30 cellular contexts compared by ENCODE assay signal in the genomic region with DNA sequence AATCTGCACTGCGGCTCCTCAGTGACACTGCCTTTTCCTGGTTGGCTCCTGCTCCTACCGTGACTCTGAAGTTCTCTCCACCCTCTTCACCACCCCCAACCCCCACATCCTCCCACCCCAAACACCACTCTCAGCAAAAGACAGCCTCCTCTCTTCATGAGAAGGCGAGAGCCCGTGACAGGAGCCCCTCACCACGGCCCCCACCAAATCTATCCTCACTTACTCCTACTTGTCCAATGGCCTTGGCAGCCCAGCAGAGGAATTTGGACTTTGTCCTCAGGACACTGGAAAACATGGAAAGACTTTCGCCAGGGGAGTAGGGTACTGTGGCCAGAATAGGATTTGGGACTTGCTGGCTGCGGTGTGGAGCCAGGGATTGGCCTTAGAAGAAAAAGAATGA. TPM values are rescaled to one million over a fixed set of nuclear protein-coding genes. Genes with fewer than 3 reads are reported as not detected.
DNase-seq lines count a peak whose midpoint lies in the region; ATAC-seq, FAIRE-seq and TF ChIP-seq lines count a peak whose summit lies in the region.
"Had no signal": no experiment of that assay in that cellular context is flagged by ENCODE, and none has a peak within 500 bp of the region (broad histone marks: within the 10 kb centered on the region; RNA-seq: fewer than 3 reads in every experiment).

No MANE protein-coding gene starts in this region.

- POLR2A ChIA-PET in HepG2 (lab: Yijun Ruan, JAX) = interaction anchor here (1.2 to 2.8 kb wide), 6 partner anchors 9 to 352 kb away, joined by 3 to 35 read pairs (median 8); a partner anchor contains a TSS

- no peak overlapping the region for H2AK5ac ChIP-seq in H9 (ENCODE audit: insufficient read length, low read length)

- H3K4me2 ChIP-seq in H9 (ENCODE audit: insufficient read depth, insufficient read length, low read length) (no peak overlapping the region), HepG2 (ENCODE audit: low read depth, low read length) (peak overlapping the region; percentile 77)

- no peak overlapping the region for H3K56ac ChIP-seq in H9 (ENCODE audit: insufficient read length, low read depth, low read length)

- no peak overlapping the region for H2AFZ ChIP-seq in H9 (ENCODE audit: low read length)
- H2AFZ ChIP-seq in HepG2 (ENCODE audit: low read length) = no peak overlapping the region

- no peak overlapping the region for H2BK20ac ChIP-seq in H9 (ENCODE audit: low read depth, low read length, poor library complexity, severe bottlenecking)

- H3K27ac ChIP-seq in H9 (ENCODE audit: insufficient read length, low read depth, low read length) = no peak overlapping the region
- peak overlapping the region; percentile 53 for H3K27ac ChIP-seq in HepG2 (ENCODE audit: extremely low read length, insufficient read depth, low read length)
- no peak overlapping the region for H3K27ac ChIP-seq in sigmoid colon
- H3K27ac ChIP-seq: C4-2B, gastroesophageal sphincter, neutrophil had no signal

- no peak overlapping the region for H3K14ac ChIP-seq in H9 (ENCODE audit: insufficient read depth, low read length)

- H4K20me1 ChIP-seq in H9 (ENCODE audit: control insufficient read depth, insufficient read depth, insufficient read length) = peaks cover 3% of the 10 kb centered on the region
- H4K20me1 ChIP-seq in HepG2 (ENCODE audit: insufficient read depth, low read length) = no peaks in the 10 kb centered on the region

- ATAC-seq in HepG2 (peak; percentile 75), GM21723 (IDR thresholded peaks at IDR 0.05; ENCODE audit: unreplicated experiment) (no peak)
- ATAC-seq: gastroesophageal sphincter had no signal

- no peak overlapping the region for H3K4ac ChIP-seq in H9 (ENCODE audit: low read depth, low read length)

- TF ChIP-seq EP300 in HepG2 (IDR thresholded peaks at IDR 0.05; ENCODE audit: low read depth in 2 of 2, low read length in 2 of 2) = peak; percentile 73 to 74; a peak in 3 of 4 replicates
- TF ChIP-seq EP300 in HepG2 (CRISPR knock-in tag; IDR thresholded peaks at IDR 0.05; ENCODE audit: borderline replicate concordance) = no peak
- no peak for TF ChIP-seq EP300 in sigmoid colon (IDR thresholded peaks at IDR 0.05)

- H3K4me3 Mint-ChIP-seq in H9 = no peak overlapping the region
- H3K4me3 Mint-ChIP-seq: activated B cell treated with CpG ODN at 0.5 μM for 24 hours; dendritic cell treated with granulocyte-macrophage colony-stimulating factor and Interleukin-4, amounts not matched to agents 40 ng/mL and 50 ng/mL, for 4 days; IgD-negative memory B cell had no signal

- H3K27ac Mint-ChIP-seq in H9 = peak overlapping the region in 1 of 3 experiments; percentile 45; a peak in 1 of 7 replicates
- H3K27ac Mint-ChIP-seq: activated B cell treated with CpG ODN at 0.5 μM for 24 hours; dendritic cell treated with granulocyte-macrophage colony-stimulating factor and Interleukin-4, amounts not matched to agents 40 ng/mL and 50 ng/mL, for 4 days had no signal

- no peak overlapping the region for H4K8ac ChIP-seq in H9 (replicated peaks; ENCODE audit: insufficient read length, low read depth, low read length)

- H3K27me3 ChIP-seq in H9 (ENCODE audit: insufficient read depth, low read length) = no peaks in the 10 kb centered on the region
- H3K27me3 ChIP-seq in HepG2 (ENCODE audit: control insufficient read depth in 1 of 2, insufficient read depth in 2 of 2, low read length in 2 of 2) = no peaks in the 10 kb centered on the region; a peak in 1 of 5 replicates
- H3K27me3 ChIP-seq in sigmoid colon = peaks cover 0 to 15% (median 6%) of the 10 kb centered on the region in 3 donors
- H3K27me3 ChIP-seq: neutrophil had no signal

- CTCF ChIA-PET in HepG2 (lab: Yijun Ruan, JAX; ENCODE audit: low intra/inter-chr PET ratio, low total read pairs) = no interaction called here

- H3K27me3 Mint-ChIP-seq in H9 (ENCODE audit: low read depth) = peaks cover 3% of the 10 kb centered on the region

- no peak overlapping the region for H3K23ac ChIP-seq in H9 (ENCODE audit: insufficient read length, low read depth, low read length)

- no peak overlapping the region for H3K9ac ChIP-seq in H9 (ENCODE audit: extremely low read depth, insufficient read length, low read length)
- peak overlapping the region; percentile 8; the same call in 1 of the 2 replicates for H3K9ac ChIP-seq in HepG2 (ENCODE audit: insufficient read depth, low read depth, low read length)

- no peak overlapping the region for H4K5ac ChIP-seq in H9 (ENCODE audit: insufficient read length, low read depth, low read length)

- peak; percentile 10 for DNase-seq in H9
- DNase-seq in SW480 (ENCODE audit: low spot score) = peak; percentile 9
- DNase-seq in HepG2 (ENCODE audit: low spot score) = peak; percentile 87
- peak; percentile 28 for DNase-seq in sigmoid colon
- no peak for DNase-seq in NCI-H82 (lab: John Stamatoyannopoulos, UW)
- no peak for DNase-seq in HT-29 (ENCODE audit: low spot score)
- DNase-seq: activated B cell treated with CpG ODN at 0.5 μM for 24 hours; activated CD4-positive, alpha-beta T cell treated with anti-CD3 and anti-CD28 coated beads, Interleukin-2, amount 50 U/mL, for 48 hours; activated naive CD4-positive, alpha-beta T cell; activated T-cell treated with anti-CD3 and anti-CD28 coated beads for 4 hours; amygdala; EL; NCI-H1105 treated with DMSO at 0.1 percent for 48 hours; NCI-H2081; NCI-H345; SHP77; small intestine; stimulated activated CD4-positive, alpha-beta T cell treated with anti-CD3 and anti-CD28 coated beads, Interleukin-2, amount 100 ng/mL, for 24 hours; SW 1271 had no signal

- H3K36me3 ChIP-seq in HepG2 (replicated peaks in 1 of 2; ENCODE audit: control insufficient read depth in 1 of 2, insufficient read depth in 2 of 2, low read length in 2 of 2) = no peaks in the 10 kb centered on the region
- no peaks in the 10 kb centered on the region for H3K36me3 ChIP-seq in sigmoid colon
- H3K36me3 ChIP-seq: gastroesophageal sphincter, neutrophil had no signal

- H3K4me3 ChIP-seq in HepG2 (replicated peaks in 1 of 3; ENCODE audit: insufficient read depth in 1 of 3, low read depth in 2 of 3, low read length in 3 of 3) (peak overlapping the region; percentile 17 to 55 (median 30); a peak in 5 of 6 replicates), sigmoid colon (no peak overlapping the region)
- H3K4me3 ChIP-seq: gastroesophageal sphincter, lung had no signal

- H3T11ph ChIP-seq in H9 (ENCODE audit: low read length) = no peak overlapping the region

- intact Hi-C loops in HepG2 (cut with micrococcal nuclease; ENCODE audit: unreplicated experiment) = loop anchor here (2.0 kb wide), 1 partner anchor 64 kb away; no protein-coding TSS in a partner anchor
- intact Hi-C loops in sigmoid colon (cut with DNase I) = no loop called here

- H3K9me3 ChIP-seq in H9 (ENCODE audit: control insufficient read depth, low read depth, low read length) (no peaks in the 10 kb centered on the region), HepG2 (ENCODE audit: low read length) (no peaks in the 10 kb centered on the region), sigmoid colon (no peaks in the 10 kb centered on the region)
- H3K9me3 ChIP-seq: gastroesophageal sphincter, neutrophil had no signal

- FAIRE-seq in HepG2 (lab: Jason Lieb, UNC) = peak; percentile 73
- FAIRE-seq: GM19239, islet of Langerhans, small intestine had no signal

- WGBS in H9 (ENCODE audit: extremely low coverage, insufficient read length, low lambda C conversion rate) = no CpG with 5 or more reads among the region's 7 CpGs
- 12% methylated on average over 7 of the region's 7 CpGs for WGBS in HepG2 (ENCODE audit: low lambda C conversion rate)
- WGBS in sigmoid colon, 2 donors = 73 to 81% methylated on average over 7 of the region's 7 CpGs

- no peak overlapping the region for H2BK5ac ChIP-seq in H9 (ENCODE audit: insufficient read length, low read length)

- TF ChIP-seq POLR2A in HepG2 (IDR thresholded peaks at IDR 0.05; ENCODE audit: insufficient read depth in 1 of 2, low read depth in 2 of 2, low read length in 2 of 2) (no peak), sigmoid colon (IDR thresholded peaks at IDR 0.05) (no peak)

- TF ChIP-seq CTCF in H9 (conservative IDR thresholded peaks at IDR 0.05) (no peak), HepG2 (CRISPR knock-in tag; IDR thresholded peaks at IDR 0.05) (no peak), sigmoid colon (IDR thresholded peaks at IDR 0.05) (no peak)

- H3K9me3 Mint-ChIP-seq in H9 = no peaks in the 10 kb centered on the region
- H3K9me3 Mint-ChIP-seq: activated B cell treated with CpG ODN at 0.5 μM for 24 hours; dendritic cell treated with granulocyte-macrophage colony-stimulating factor and Interleukin-4, amounts not matched to agents 40 ng/mL and 50 ng/mL, for 4 days had no signal

- in situ Hi-C loops in HepG2 (cut with HindIII; ENCODE audit: extremely low pct_ligation_motif_present, low pct_unique_long_range_greater_than_20kb) = no loop called here

- H2BK12ac ChIP-seq in H9 (ENCODE audit: insufficient read length, low read depth, low read length) = no peak overlapping the region

- no peak overlapping the region for H2BK120ac ChIP-seq in H9 (ENCODE audit: low read depth, low read length, poor library complexity, severe bottlenecking)

- BruUV-seq in HepG2 (replicated peaks; lab: Mats Ljungman, UMichigan) = no TSS peak

- H3K79me2 ChIP-seq in H9 (ENCODE audit: insufficient read depth, low read length) = no peaks in the 10 kb centered on the region
- no peaks in the 10 kb centered on the region for H3K79me2 ChIP-seq in HepG2 (ENCODE audit: insufficient read depth, low read length)

- H3K79me1 ChIP-seq in H9 (ENCODE audit: insufficient read depth, low read depth, low read length, poor library complexity, severe bottlenecking) = no peaks in the 10 kb centered on the region

- H3K36me3 Mint-ChIP-seq in H9 (ENCODE audit: insufficient read depth in 1 of 3, low read depth in 3 of 3) = peaks cover 4 to 36% (median 14%) of the 10 kb centered on the region in 3 experiments; a peak in 6 of 7 replicates

- H3K4me1 ChIP-seq in H9 (ENCODE audit: insufficient read depth, low read length) (peaks cover 5% of the 10 kb centered on the region; the same call in 1 of the 2 replicates), HepG2 (ENCODE audit: insufficient read depth, low read length) (peaks cover 76% of the 10 kb centered on the region), sigmoid colon (no peaks in the 10 kb centered on the region)
- H3K4me1 ChIP-seq: gastroesophageal sphincter had no signal

- H4K91ac ChIP-seq in H9 (ENCODE audit: insufficient read length, low read depth, low read length) = no peak overlapping the region

- no peaks in the 10 kb centered on the region for H3K23me2 ChIP-seq in H9 (ENCODE audit: insufficient read length, low read depth, low read length, poor library complexity, severe bottlenecking)

- TF ChIP-seq RAD21 in HepG2 (CRISPR knock-in tag; IDR thresholded peaks at IDR 0.05) = no peak

- no peak overlapping the region for H2BK15ac ChIP-seq in H9 (ENCODE audit: low read depth, low read length)

- no peak overlapping the region for H3K18ac ChIP-seq in H9 (ENCODE audit: insufficient read length, low read depth, low read length)

- peaks cover 2 to 6% of the 10 kb centered on the region in 2 experiments for H3K4me1 Mint-ChIP-seq in H9

RNA-seq across cellular contexts. Expression of a gene that starts 6.9 kb away (rescaled TPM):
- 19.1 and 19.6 TPM in 2 replicates for total RNA-seq in H9 (2021)
- not detected in 2 replicates for total RNA-seq in HepG2 (2016; rRNA removed; fragmentation: Illumina TruSeq; extraction: Trizol)
- total RNA-seq in HepG2 (2016; cell fraction: cytosol; rRNA removed; fragmentation: Illumina TruSeq; extraction: Trizol; ENCODE audit: low read depth) = not detected in 2 replicates
- not detected in 2 replicates for total RNA-seq in HepG2 (2016; cell fraction: insoluble cytoplasmic fraction; rRNA removed; fragmentation: Illumina TruSeq; extraction: Trizol)
- total RNA-seq in HepG2 (2016; cell fraction: membrane; rRNA removed; fragmentation: Illumina TruSeq; extraction: Trizol) = not detected in 2 replicates
- not detected in 2 replicates for total RNA-seq in HepG2 (2016; cell fraction: nucleus; rRNA removed; fragmentation: Illumina TruSeq; extraction: Trizol)
- polyA plus RNA-seq in HepG2 (2011; rRNA removed) = 0.03 TPM in 1 of 2 replicates, not detected in the other
- 0.08 TPM in 2 replicates for polyA plus RNA-seq in HepG2 (2011; cell fraction: cytosol; rRNA removed)
- 0.09 TPM in 1 of 2 replicates, not detected in the other for polyA plus RNA-seq in HepG2 (2011; cell fraction: nucleus; rRNA removed)
- polyA plus RNA-seq in HepG2 (2012) = 0.07 TPM in 1 of 2 replicates, not detected in the other
- polyA plus RNA-seq in HepG2 (2016; cell fraction: cytosol; fragmentation: Illumina TruSeq; extraction: Trizol; ENCODE audit: low read depth) = not detected in 2 replicates
- polyA plus RNA-seq in HepG2 (2016; cell fraction: insoluble cytoplasmic fraction; fragmentation: Illumina TruSeq; extraction: Trizol; ENCODE audit: low read depth) = not detected in 2 replicates
- polyA plus RNA-seq in HepG2 (2016; cell fraction: membrane; fragmentation: Illumina TruSeq; extraction: Trizol; ENCODE audit: low read depth) = not detected in 2 replicates
- polyA plus RNA-seq in HepG2 (2016; cell fraction: nucleus; fragmentation: Illumina TruSeq; extraction: Trizol; ENCODE audit: insufficient read depth, low read depth) = not detected in 2 replicates
- 0.22 TPM in 1 of 2 replicates, not detected in the other for polyA minus RNA-seq in HepG2 (2011; rRNA and poly(A)+ RNA removed; ENCODE audit: low replicate concordance)
- not detected in 2 replicates for polyA minus RNA-seq in HepG2 (2011; cell fraction: cytosol; rRNA and poly(A)+ RNA removed)
- polyA minus RNA-seq in HepG2 (2011; cell fraction: nucleus; rRNA and poly(A)+ RNA removed) = not detected in 2 replicates
- not detected for total RNA-seq in sigmoid colon
- 10 to 100 TPM; 29.4 to 41.7 (median 29.6) TPM for polyA plus RNA-seq in sigmoid colon
- total RNA-seq in HT-29 (2014; rRNA removed; shearing (Covaris generic)) = 64.2 and 65.2 TPM in 2 replicates
- total RNA-seq: activated B cell treated with CpG ODN at 0.5 μM for 24 hours had no signal
- polyA plus RNA-seq: IgD-negative memory B cell had no signal

RNA-seq across cellular contexts. Expression of a gene that starts 8.7 kb away (rescaled TPM):
- total RNA-seq in H9 (2021) (5.9 and 6.3 TPM in 2 replicates), HepG2 (2016; rRNA removed; fragmentation: Illumina TruSeq; extraction: Trizol) (0.49 and 0.52 TPM in 2 replicates), sigmoid colon (1 to 10 TPM in 1 of 4 donors, not detected in 3; 2.1 TPM)
- total RNA-seq in HepG2 (2016; cell fraction: cytosol; rRNA removed; fragmentation: Illumina TruSeq; extraction: Trizol; ENCODE audit: low read depth) = 0.44 TPM in 1 of 2 replicates, not detected in the other
- total RNA-seq in HepG2 (2016; cell fraction: insoluble cytoplasmic fraction; rRNA removed; fragmentation: Illumina TruSeq; extraction: Trizol) = 0.52 and 0.54 TPM in 2 replicates
- 0.45 and 0.71 TPM in 2 replicates for total RNA-seq in HepG2 (2016; cell fraction: membrane; rRNA removed; fragmentation: Illumina TruSeq; extraction: Trizol)
- total RNA-seq in HepG2 (2016; cell fraction: nucleus; rRNA removed; fragmentation: Illumina TruSeq; extraction: Trizol) = 0.87 TPM in 1 of 2 replicates, not detected in the other
- polyA plus RNA-seq in HepG2 (2011; rRNA removed) (5.1 and 7.1 TPM in 2 replicates), sigmoid colon (10 to 100 TPM; 44.6 to 68.5 (median 64.3) TPM)
- 4.7 and 8.4 TPM in 2 replicates for polyA plus RNA-seq in HepG2 (2011; cell fraction: cytosol; rRNA removed)
- polyA plus RNA-seq in HepG2 (2011; cell fraction: nucleus; rRNA removed) = 0.98 and 2.3 TPM in 2 replicates
- polyA plus RNA-seq in HepG2 (2012) = 4.4 and 6.7 TPM in 2 replicates
- 0.37 and 0.51 TPM in 2 replicates for polyA plus RNA-seq in HepG2 (2016; cell fraction: cytosol; fragmentation: Illumina TruSeq; extraction: Trizol; ENCODE audit: low read depth)
- 0.97 and 1.6 TPM in 2 replicates for polyA plus RNA-seq in HepG2 (2016; cell fraction: insoluble cytoplasmic fraction; fragmentation: Illumina TruSeq; extraction: Trizol; ENCODE audit: low read depth)
- 0.76 and 0.95 TPM in 2 replicates for polyA plus RNA-seq in HepG2 (2016; cell fraction: membrane; fragmentation: Illumina TruSeq; extraction: Trizol; ENCODE audit: low read depth)
- 0.73 and 0.75 TPM in 2 replicates for polyA plus RNA-seq in HepG2 (2016; cell fraction: nucleus; fragmentation: Illumina TruSeq; extraction: Trizol; ENCODE audit: insufficient read depth, low read depth)
- 2.2 TPM in 1 of 2 replicates, not detected in the other for polyA minus RNA-seq in HepG2 (2011; rRNA and poly(A)+ RNA removed; ENCODE audit: low replicate concordance)
- polyA minus RNA-seq in HepG2 (2011; cell fraction: cytosol; rRNA and poly(A)+ RNA removed) = 0.97 and 1.5 TPM in 2 replicates
- 1.4 TPM in 1 of 2 replicates, not detected in the other for polyA minus RNA-seq in HepG2 (2011; cell fraction: nucleus; rRNA and poly(A)+ RNA removed)
- total RNA-seq in HT-29 (2014; rRNA removed; shearing (Covaris generic)) = 39.0 and 58.2 TPM in 2 replicates
- total RNA-seq: activated B cell treated with CpG ODN at 0.5 μM for 24 hours, OCI-LY7, temporal lobe had no signal
- polyA plus RNA-seq: IgD-negative memory B cell had no signal

RNA-seq across cellular contexts. Expression of a gene that starts 24.1 kb away (rescaled TPM):
- 0.64 and 1.2 TPM in 2 replicates for total RNA-seq in H9 (2021)
- total RNA-seq in HepG2 (2016; rRNA removed; fragmentation: Illumina TruSeq; extraction: Trizol) = 0.20 and 0.84 TPM in 2 replicates
- not detected in 2 replicates for total RNA-seq in HepG2 (2016; cell fraction: cytosol; rRNA removed; fragmentation: Illumina TruSeq; extraction: Trizol; ENCODE audit: low read depth)
- 0.30 and 0.76 TPM in 2 replicates for total RNA-seq in HepG2 (2016; cell fraction: insoluble cytoplasmic fraction; rRNA removed; fragmentation: Illumina TruSeq; extraction: Trizol)
- total RNA-seq in HepG2 (2016; cell fraction: membrane; rRNA removed; fragmentation: Illumina TruSeq; extraction: Trizol) = 0.10 and 0.19 TPM in 2 replicates
- 1.3 TPM in 2 replicates for total RNA-seq in HepG2 (2016; cell fraction: nucleus; rRNA removed; fragmentation: Illumina TruSeq; extraction: Trizol)
- 0.58 and 2.5 TPM in 2 replicates for polyA plus RNA-seq in HepG2 (2011; rRNA removed)
- polyA plus RNA-seq in HepG2 (2011; cell fraction: cytosol; rRNA removed) = 0.72 and 1.1 TPM in 2 replicates
- 2.4 and 4.2 TPM in 2 replicates for polyA plus RNA-seq in HepG2 (2011; cell fraction: nucleus; rRNA removed)
- 0.35 and 1.3 TPM in 2 replicates for polyA plus RNA-seq in HepG2 (2012)
- 0.09 and 0.11 TPM in 2 replicates for polyA plus RNA-seq in HepG2 (2016; cell fraction: cytosol; fragmentation: Illumina TruSeq; extraction: Trizol; ENCODE audit: low read depth)
- 0.36 and 0.49 TPM in 2 replicates for polyA plus RNA-seq in HepG2 (2016; cell fraction: insoluble cytoplasmic fraction; fragmentation: Illumina TruSeq; extraction: Trizol; ENCODE audit: low read depth)
- polyA plus RNA-seq in HepG2 (2016; cell fraction: membrane; fragmentation: Illumina TruSeq; extraction: Trizol; ENCODE audit: low read depth) = 0.06 and 0.20 TPM in 2 replicates
- 0.96 and 1.3 TPM in 2 replicates for polyA plus RNA-seq in HepG2 (2016; cell fraction: nucleus; fragmentation: Illumina TruSeq; extraction: Trizol; ENCODE audit: insufficient read depth, low read depth)
- polyA minus RNA-seq in HepG2 (2011; rRNA and poly(A)+ RNA removed; ENCODE audit: low replicate concordance) = 4.2 TPM in 1 of 2 replicates, not detected in the other
- 0.88 and 2.3 TPM in 2 replicates for polyA minus RNA-seq in HepG2 (2011; cell fraction: cytosol; rRNA and poly(A)+ RNA removed)
- polyA minus RNA-seq in HepG2 (2011; cell fraction: nucleus; rRNA and poly(A)+ RNA removed) = 0.75 and 0.77 TPM in 2 replicates
- 10 to 100 TPM in 3 of 4 donors, 1 to 10 TPM in 1; 8.8 to 33.8 (median 10.2) TPM for total RNA-seq in sigmoid colon
- 1 to 10 TPM; 1.2 to 9.5 (median 1.8) TPM for polyA plus RNA-seq in sigmoid colon
- total RNA-seq in HT-29 (2014; rRNA removed; shearing (Covaris generic)) = not detected in 2 replicates
- total RNA-seq: activated B cell treated with CpG ODN at 0.5 μM for 24 hours had no signal
- polyA plus RNA-seq: IgD-negative memory B cell had no signal

Comparison
In these comparisons a context has a peak if more than half of its experiments do, and no peak if none do; other contexts are left out.
1. DNase-seq: peak in H9 (single experiment), SW480 (single experiment), HepG2 (single experiment) and sigmoid colon (single experiment); none in NCI-H82 (single experiment) and HT-29 (single experiment).
2. H3K4me3 ChIP-seq: peak in HepG2 (3 of 3); none in sigmoid colon (0 of 4).
3. RNA of a gene that starts 6.9 kb away (total RNA-seq): 64.2 to 65.2 TPM in HT-29 and 19.1 to 19.6 TPM in H9; not detected in HepG2 and not detected in sigmoid colon; every median in the first group is over 10 times any median in the second.